Comparison of ENCODE assay signal across 10 cellular contexts in the genomic region with DNA sequence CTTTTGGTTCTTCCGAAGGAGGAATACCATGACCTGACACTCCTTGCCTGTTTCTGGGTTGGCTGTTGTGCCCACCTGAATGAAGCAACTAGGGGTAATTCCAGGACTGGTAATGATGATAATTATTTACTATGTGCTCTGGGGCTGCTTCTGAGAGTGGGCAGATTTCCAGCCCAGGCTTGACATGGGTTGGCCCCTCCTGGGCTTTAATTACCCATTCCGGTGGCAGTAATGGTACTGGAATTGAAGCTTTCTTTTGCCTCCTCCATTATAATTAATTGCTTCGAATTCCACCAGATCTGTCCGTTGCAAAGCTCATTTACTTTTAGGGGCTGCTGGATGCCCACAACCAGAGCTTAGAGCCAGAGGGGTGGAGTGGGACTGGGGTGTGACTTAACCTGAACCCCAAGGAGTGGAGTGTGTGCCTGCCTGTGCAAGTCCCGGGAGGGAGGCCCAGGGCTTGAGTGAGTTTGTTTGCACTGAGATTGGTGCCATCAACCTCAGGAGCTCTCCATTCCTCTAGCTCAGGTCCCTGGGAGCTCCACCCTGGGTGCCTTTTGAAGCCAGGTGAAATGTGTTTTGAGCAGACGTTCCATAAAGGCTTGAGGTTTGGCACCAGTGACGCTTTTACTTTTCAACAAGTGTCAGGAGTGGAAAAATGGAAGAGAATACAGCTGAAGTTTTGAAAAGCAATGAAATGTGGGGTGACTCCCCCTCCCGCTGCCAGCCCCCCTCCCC.
DNase-seq lines count a peak whose midpoint lies in the region; ATAC-seq and TF ChIP-seq lines count a peak whose summit lies in the region.
"Had no signal": no experiment of that assay in that cellular context is flagged by ENCODE, and none has a peak within 500 bp of the region (broad histone marks: within the 10 kb centered on the region; RNA-seq: fewer than 3 reads in every experiment).

No MANE protein-coding gene starts in this region.

- H3K4me3 ChIP-seq in mammary epithelial cell (replicated peaks in 1 of 3; ENCODE audit: insufficient read depth in 1 of 3, low read depth in 2 of 3, low read length in 3 of 3), result no peak overlapping the region
- H3K4me3 ChIP-seq: K562 had no signal

- WGBS in mammary epithelial cell (ENCODE audit: low coverage, missing lambda C conversion rate), result 35% methylated on average over 8 of the region's 8 CpGs

- H3K27ac ChIP-seq in mammary epithelial cell (ENCODE audit: insufficient read depth, low read depth, low read length) (no peak overlapping the region), substantia nigra (ENCODE audit: low read depth, low read length, poor library complexity, severe bottlenecking) (peak overlapping the region; percentile 83)

- H2AFZ ChIP-seq in mammary epithelial cell (ENCODE audit: low read depth, low read length), result peak overlapping the region; percentile 99

- H3K27me3 ChIP-seq in mammary epithelial cell (ENCODE audit: insufficient read depth, low read length), result no peaks in the 10 kb centered on the region

- in situ Hi-C loops in mammary epithelial cell (cut with MboI; ENCODE audit: low sequenced_read_pairs in 2 of 2), result no loop called here

- H3K4me1 ChIP-seq in mammary epithelial cell (ENCODE audit: insufficient read depth, low read length), result peaks cover 19% of the 10 kb centered on the region

- TF ChIP-seq CTCF in mammary epithelial cell (conservative IDR thresholded peaks at IDR 0.05 in 1 of 2, IDR thresholded peaks at IDR 0.05 in 1 of 2; ENCODE audit: extremely low read depth in 1 of 2, insufficient read depth in 1 of 2, low read depth in 1 of 2, low read length in 2 of 2), result no peak

- BruUV-seq in mammary epithelial cell (replicated peaks; lab: Mats Ljungman, UMichigan), result no TSS peak

- H3K9me3 ChIP-seq in mammary epithelial cell (replicated peaks; ENCODE audit: insufficient read depth, low read length), result no peaks in the 10 kb centered on the region

- H3K4me2 ChIP-seq in mammary epithelial cell (ENCODE audit: insufficient read depth, low read depth, low read length), result peak overlapping the region; percentile 97

- DNase-seq in activated CD8-positive, alpha-beta memory T cell treated with anti-CD3 and anti-CD28 coated beads for 24 hours, result peak; percentile 51
- no peak for DNase-seq in activated CD8-positive, alpha-beta memory T cell treated with anti-CD3 and anti-CD28 coated beads, Interleukin-2, amount 50 U/mL, for 4 hours
- peak; percentile 12 for DNase-seq in mammary epithelial cell
- DNase-seq in left lobe of liver (ENCODE audit: low spot score), result no peak
- no peak for DNase-seq in substantia nigra (lab: John Stamatoyannopoulos, UW)
- no peak for DNase-seq in NCI-H2171 (lab: John Stamatoyannopoulos, UW)
- no peak for DNase-seq in activated gamma-delta T cell treated with Interleukin-2 at 50 U/mL for 16 hours
- DNase-seq: NCI-H510A had no signal

- H3K9ac ChIP-seq in mammary epithelial cell (ENCODE audit: insufficient read depth, low read length), result no peak overlapping the region

- intact Hi-C loops in mammary epithelial cell (cut with micrococcal nuclease), result no loop called here

- dilution Hi-C loops in mammary epithelial cell (cut with HindIII; ENCODE audit: low sequenced_read_pairs), result no loop called here

- CTCF ChIA-PET in mammary epithelial cell (lab: Charles Lee; ENCODE audit: low non-redundant PET), result no interaction called here

- peak; percentile 11 for ATAC-seq in left lobe of liver
- no peak for ATAC-seq in HG02588 (IDR thresholded peaks at IDR 0.05; ENCODE audit: unreplicated experiment)
- ATAC-seq: K562 had no signal

- no peaks in the 10 kb centered on the region for H4K20me1 ChIP-seq in mammary epithelial cell (ENCODE audit: insufficient read depth, low read length)

- no peaks in the 10 kb centered on the region for H3K79me2 ChIP-seq in mammary epithelial cell (ENCODE audit: insufficient read depth, low read length)

- no peaks in the 10 kb centered on the region for H3K36me3 ChIP-seq in mammary epithelial cell (ENCODE audit: insufficient read depth, low read length)

Comparison
In these comparisons a context has a peak if more than half of its experiments do, and no peak if none do; other contexts are left out.
1. DNase-seq: peak in activated CD8-positive, alpha-beta memory T cell treated with anti-CD3 and anti-CD28 coated beads for 24 hours (single experiment) and mammary epithelial cell (single experiment); none in activated CD8-positive, alpha-beta memory T cell treated with anti-CD3 and anti-CD28 coated beads, Interleukin-2, amount 50 U/mL, for 4 hours (single experiment), left lobe of liver (single experiment), substantia nigra (0 of 49), NCI-H2171 (single experiment) and activated gamma-delta T cell treated with Interleukin-2 at 50 U/mL for 16 hours (single experiment).